In genomic region chr14:96037891-96038557, GRCh38 we compare ENCODE assay signal across 8 cellular contexts. TPM values are rescaled to one million over a fixed set of nuclear protein-coding genes. Genes with fewer than 3 reads are reported as not detected.
DNase-seq lines count a peak whose midpoint lies in the region; ATAC-seq and TF ChIP-seq lines count a peak whose summit lies in the region.

No MANE protein-coding gene starts in this region.

- H3K4me1 ChIP-seq in tibial artery: peaks cover 5 to 41% (median 32%) of the 10 kb centered on the region in 4 donors

- POLR2A ChIA-PET in activated CD4-positive, alpha-beta T cell treated with anti-CD3 and anti-CD28 coated beads for 36 hours (lab: Charles Lee): interaction anchor here (0.6 kb wide), 1 partner anchor 21 kb away, joined by 3 read pairs; no protein-coding TSS in a partner anchor
- POLR2A ChIA-PET in WTC11 (lab: Charles Lee): interaction anchor here (0.6 to 0.8 kb wide), 3 partner anchors 103 to 481 kb away, joined by 3 read pairs; no protein-coding TSS in a partner anchor

- H3K36me3 Mint-ChIP-seq in activated CD4-positive, alpha-beta T cell treated with anti-CD3 and anti-CD28 coated beads for 36 hours (ENCODE audit: low read depth): no peaks in the 10 kb centered on the region
- H3K36me3 Mint-ChIP-seq in WTC11: peaks cover 7% of the 10 kb centered on the region; the same call in 1 of the 2 replicates

- H3K9me3 Mint-ChIP-seq in activated CD4-positive, alpha-beta T cell treated with anti-CD3 and anti-CD28 coated beads for 36 hours (ENCODE audit: low read depth): no peaks in the 10 kb centered on the region
- H3K9me3 Mint-ChIP-seq in WTC11: no peaks in the 10 kb centered on the region

- peak overlapping the region; percentile 13 for H3K4me3 Mint-ChIP-seq in activated CD4-positive, alpha-beta T cell treated with anti-CD3 and anti-CD28 coated beads for 36 hours
- H3K4me3 Mint-ChIP-seq in WTC11: peak overlapping the region; percentile 75

- intact Hi-C loops in activated CD4-positive, alpha-beta T cell treated with anti-CD3 and anti-CD28 coated beads for 36 hours (cut with DNase I, micrococcal nuclease): no loop called here
- intact Hi-C loops in tibial artery (cut with DNase I; ENCODE audit: low total_unique reads): no loop called here

- no peaks in the 10 kb centered on the region for H3K27me3 ChIP-seq in tibial artery

- H3K36me3 ChIP-seq in tibial artery: no peaks in the 10 kb centered on the region

- CTCF ChIA-PET in activated CD4-positive, alpha-beta T cell treated with anti-CD3 and anti-CD28 coated beads for 36 hours (lab: Charles Lee): no interaction called here
- CTCF ChIA-PET in WTC11 (lab: Charles Lee): interaction anchor here (1.0 to 2.7 kb wide), 6 partner anchors 14 to 338 kb away, joined by 3 to 16 read pairs (median 4); no protein-coding TSS in a partner anchor

- no peak overlapping the region for H3K4me3 ChIP-seq in tibial artery

- no peaks in the 10 kb centered on the region for H3K9me3 ChIP-seq in tibial artery

- H3K27ac Mint-ChIP-seq in activated CD4-positive, alpha-beta T cell treated with anti-CD3 and anti-CD28 coated beads for 36 hours: no peak overlapping the region
- H3K27ac Mint-ChIP-seq in WTC11: no peak overlapping the region

- TF ChIP-seq CTCF in WTC11 (IDR thresholded peaks at IDR 0.05) (no peak), tibial artery (IDR thresholded peaks at IDR 0.05) (peak in 1 of 2 experiments; percentile 14)

- H3K4me1 Mint-ChIP-seq in activated CD4-positive, alpha-beta T cell treated with anti-CD3 and anti-CD28 coated beads for 36 hours: peaks cover 15% of the 10 kb centered on the region
- peaks cover 25% of the 10 kb centered on the region for H3K4me1 Mint-ChIP-seq in WTC11

- DNase-seq in activated CD4-positive, alpha-beta T cell treated with anti-CD3 and anti-CD28 coated beads for 36 hours: no peak
- no peak for DNase-seq in activated CD4-positive, alpha-beta T cell treated with anti-CD3 and anti-CD28 coated beads for 4 hours
- DNase-seq in WTC11 (ENCODE audit: low spot score) (no peak), iPS-NIHi11 (ENCODE audit: low spot score) (peak; percentile 52), tibial artery (peak; percentile 70 to 90)
- DNase-seq in activated CD8-positive, alpha-beta memory T cell treated with anti-CD3 and anti-CD28 coated beads, Interleukin-2, amount 50 U/mL, for 48 hours: no peak
- no peak for DNase-seq in activated CD4-positive, alpha-beta T cell treated with anti-CD3 and anti-CD28 coated beads for 1 hour

- peak overlapping the region; percentile 92 to 94 for H3K27ac ChIP-seq in tibial artery

- no peak for ATAC-seq in activated CD4-positive, alpha-beta T cell treated with anti-CD3 and anti-CD28 coated beads for 36 hours
- peak; percentile 68 for ATAC-seq in WTC11
- ATAC-seq in GM21619 (IDR thresholded peaks at IDR 0.05; ENCODE audit: unreplicated experiment): no peak

- H3K27me3 Mint-ChIP-seq in activated CD4-positive, alpha-beta T cell treated with anti-CD3 and anti-CD28 coated beads for 36 hours: peaks cover 20% of the 10 kb centered on the region
- H3K27me3 Mint-ChIP-seq in WTC11 (ENCODE audit: low read depth): peaks cover 57% of the 10 kb centered on the region

TF ChIP-seq in WTC11, 78 proteins besides CTCF, POLR2A, EP300 and RAD21:
- TF ChIP-seq, protein P1, sequence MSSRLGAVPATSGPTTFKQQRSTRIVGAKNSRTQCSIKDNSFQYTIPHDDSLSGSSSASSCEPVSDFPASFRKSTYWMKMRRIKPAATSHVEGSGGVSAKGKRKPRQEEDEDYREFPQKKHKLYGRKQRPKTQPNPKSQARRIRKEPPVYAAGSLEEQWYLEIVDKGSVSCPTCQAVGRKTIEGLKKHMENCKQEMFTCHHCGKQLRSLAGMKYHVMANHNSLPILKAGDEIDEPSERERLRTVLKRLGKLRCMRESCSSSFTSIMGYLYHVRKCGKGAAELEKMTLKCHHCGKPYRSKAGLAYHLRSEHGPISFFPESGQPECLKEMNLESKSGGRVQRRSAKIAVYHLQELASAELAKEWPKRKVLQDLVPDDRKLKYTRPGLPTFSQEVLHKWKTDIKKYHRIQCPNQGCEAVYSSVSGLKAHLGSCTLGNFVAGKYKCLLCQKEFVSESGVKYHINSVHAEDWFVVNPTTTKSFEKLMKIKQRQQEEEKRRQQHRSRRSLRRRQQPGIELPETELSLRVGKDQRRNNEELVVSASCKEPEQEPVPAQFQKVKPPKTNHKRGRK (CRISPR knock-in tag; IDR thresholded peaks at IDR 0.05; ENCODE audit: borderline replicate concordance): peak; percentile 86; the same call in 1 of the 2 replicates
- no peak for TF ChIP-seq NR2C2 (CRISPR knock-in tag; IDR thresholded peaks at IDR 0.05)
TF ChIP-seq in WTC11: peak in this region for 1.

RNA-seq across cellular contexts. Expression of gene C14orf132, which starts 1.1 kb away (rescaled TPM):
- total RNA-seq in activated CD4-positive, alpha-beta T cell treated with anti-CD3 and anti-CD28 coated beads for 36 hours: 1 to 10 TPM; 4.1 to 4.3 TPM
- total RNA-seq in WTC11 (2021): 14.1 to 17.6 TPM (median 16.0 TPM) in 3 replicates

Comparison
In these comparisons a context has a peak if more than half of its experiments do, and no peak if none do; other contexts are left out.
1. DNase-seq: peak in iPS-NIHi11 (single experiment) and tibial artery (2 of 2); none in activated CD4-positive, alpha-beta T cell treated with anti-CD3 and anti-CD28 coated beads for 36 hours (single experiment), activated CD4-positive, alpha-beta T cell treated with anti-CD3 and anti-CD28 coated beads for 4 hours (0 of 2), WTC11 (single experiment), activated CD8-positive, alpha-beta memory T cell treated with anti-CD3 and anti-CD28 coated beads, Interleukin-2, amount 50 U/mL, for 48 hours (single experiment) and activated CD4-positive, alpha-beta T cell treated with anti-CD3 and anti-CD28 coated beads for 1 hour (single experiment).